16 cellular contexts compared by ENCODE assay signal in the genomic region with DNA sequence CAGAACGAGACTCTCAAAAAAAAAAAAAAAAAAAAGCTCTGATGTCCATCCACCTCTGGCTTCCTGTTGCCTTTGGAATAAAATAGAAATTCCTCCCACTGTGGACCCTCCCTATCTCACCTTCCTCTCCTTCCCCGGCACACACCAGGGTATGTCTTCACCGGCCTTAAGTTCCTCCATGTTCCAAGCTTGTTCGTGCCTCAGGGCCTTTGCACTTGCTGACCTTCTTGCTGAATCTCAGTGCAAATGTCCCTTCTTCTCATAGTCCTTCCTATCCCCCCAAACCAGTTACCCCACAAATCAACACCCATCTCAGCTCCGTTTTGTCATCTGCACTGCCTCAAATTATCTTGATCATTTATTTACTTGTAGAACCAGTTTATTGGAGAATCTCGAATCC. TPM values are rescaled to one million over a fixed set of nuclear protein-coding genes. Genes with fewer than 3 reads are reported as not detected.
DNase-seq lines count a peak whose midpoint lies in the region; ATAC-seq and TF ChIP-seq lines count a peak whose summit lies in the region.
"Had no signal": no experiment of that assay in that cellular context is flagged by ENCODE, and none has a peak within 500 bp of the region (broad histone marks: within the 10 kb centered on the region; RNA-seq: fewer than 3 reads in every experiment).

No MANE protein-coding gene starts in this region.

- TF ChIP-seq EP300 in sigmoid colon (IDR thresholded peaks at IDR 0.05) (no peak), transverse colon (IDR thresholded peaks at IDR 0.05; ENCODE audit: low read depth) (no peak)

- no peaks in the 10 kb centered on the region for H3K36me3 Mint-ChIP-seq in natural killer cell treated with Interleukin-12 subunit alpha and Interleukin-12 subunit beta and Interleukin-15 and Interleukin-18, amount 100 ng/mL, for 72 hours
- H3K36me3 Mint-ChIP-seq in natural killer cell (no peaks in the 10 kb centered on the region), chondrocyte (ENCODE audit: low read depth) (no peaks in the 10 kb centered on the region), MCF 10A (ENCODE audit: insufficient read depth, unreplicated experiment) (no peaks in the 10 kb centered on the region)

- H3K27ac ChIP-seq in sigmoid colon (no peak overlapping the region), transverse colon (no peak overlapping the region)

- H3K4me3 Mint-ChIP-seq in natural killer cell treated with Interleukin-12 subunit alpha and Interleukin-12 subunit beta and Interleukin-15 and Interleukin-18, amount 100 ng/mL, for 72 hours, result no peak overlapping the region
- H3K4me3 Mint-ChIP-seq in natural killer cell (no peak overlapping the region), chondrocyte (ENCODE audit: unreplicated experiment) (no peak overlapping the region), MCF 10A (ENCODE audit: unreplicated experiment) (no peak overlapping the region)
- H3K4me3 Mint-ChIP-seq: CD4-positive, alpha-beta T cell had no signal

- H3K4me1 ChIP-seq in sigmoid colon, result peaks cover 0 to 9% (median 5%) of the 10 kb centered on the region in 4 donors
- no peaks in the 10 kb centered on the region for H3K4me1 ChIP-seq in transverse colon

- peaks cover 15 to 19% of the 10 kb centered on the region in 2 donors for H3K27me3 Mint-ChIP-seq in natural killer cell treated with Interleukin-12 subunit alpha and Interleukin-12 subunit beta and Interleukin-15 and Interleukin-18, amount 100 ng/mL, for 72 hours
- H3K27me3 Mint-ChIP-seq in natural killer cell (ENCODE audit: low read depth in 2 of 2) (peaks cover 15 to 19% of the 10 kb centered on the region in 2 donors), chondrocyte (ENCODE audit: low read depth) (peaks cover 32% of the 10 kb centered on the region), MCF 10A (ENCODE audit: insufficient read depth, unreplicated experiment) (peaks cover 15% of the 10 kb centered on the region)

- POLR2A ChIA-PET in MCF 10A (lab: Yijun Ruan, JAX), result interaction anchor here (0.6 to 4.1 kb wide), 5 partner anchors 11 to 301 kb away, joined by 3 to 27 read pairs (median 4); a partner anchor contains a TSS

- CTCF ChIA-PET in MCF 10A (lab: Yijun Ruan, JAX), result interaction anchor here (3.7 to 4.6 kb wide), 3 partner anchors 11 to 208 kb away, joined by 27 to 158 read pairs (median 46); a partner anchor contains a TSS

- ATAC-seq in natural killer cell treated with Interleukin-12 subunit alpha and Interleukin-12 subunit beta and Interleukin-15 and Interleukin-18, amount 100 ng/mL, for 72 hours, result no peak
- ATAC-seq in natural killer cell, result no peak
- ATAC-seq in HG03378 (IDR thresholded peaks at IDR 0.05; ENCODE audit: unreplicated experiment), result no peak
- ATAC-seq: GM12878 had no signal

- 67 to 83% methylated on average over 6 of the region's 6 CpGs for WGBS in sigmoid colon, 2 donors
- WGBS in transverse colon (ENCODE audit: low coverage in 1 of 2), 2 donors, result 73 to 83% methylated on average over 6 of the region's 6 CpGs

- peak; percentile 34 for DNase-seq in natural killer cell treated with Interleukin-12 subunit alpha and Interleukin-12 subunit beta and Interleukin-15 and Interleukin-18, amount 100 ng/mL, for 72 hours (ENCODE audit: low spot score)
- DNase-seq in natural killer cell (no peak), chondrocyte (ENCODE audit: low spot score) (peak; percentile 11), sigmoid colon (peak; percentile 14), MCF 10A (ENCODE audit: unreplicated experiment) (no peak), transverse colon (no peak)
- DNase-seq: 8988T; AML-193; C1 segment of cervical spinal cord; CD4-positive, alpha-beta T cell; DMS79; GOT3; HCEC 1CT had no signal

- in situ Hi-C loops in transverse colon (cut with MboI; ENCODE audit: low pct_ligation_motif_present in 1 of 4, low pct_unique_long_range_greater_than_20kb in 1 of 4, low sequenced_read_pairs in 3 of 4), result loop anchor here in 1 of 4 donors (25.0 kb wide), 1 partner anchor 218 kb away; a partner anchor contains a TSS

- no peak overlapping the region for H3K27ac Mint-ChIP-seq in natural killer cell treated with Interleukin-12 subunit alpha and Interleukin-12 subunit beta and Interleukin-15 and Interleukin-18, amount 100 ng/mL, for 72 hours
- H3K27ac Mint-ChIP-seq in natural killer cell (no peak overlapping the region), chondrocyte (ENCODE audit: unreplicated experiment) (no peak overlapping the region), MCF 10A (ENCODE audit: low read depth, unreplicated experiment) (no peak overlapping the region)
- H3K27ac Mint-ChIP-seq: CD4-positive, alpha-beta T cell had no signal

- no peak for TF ChIP-seq POLR2A in sigmoid colon (IDR thresholded peaks at IDR 0.05)
- no peak for TF ChIP-seq POLR2A in transverse colon (IDR thresholded peaks at IDR 0.05)

- BruUV-seq in MCF 10A (replicated peaks; lab: Mats Ljungman, UMichigan), result no TSS peak

- peaks cover 3 to 32% (median 16%) of the 10 kb centered on the region in 3 donors for H3K27me3 ChIP-seq in sigmoid colon
- peaks cover 31% of the 10 kb centered on the region for H3K27me3 ChIP-seq in transverse colon

- intact Hi-C loops in natural killer cell (cut with micrococcal nuclease), result no loop called here
- intact Hi-C loops in sigmoid colon (cut with DNase I), result loop anchor here (5.0 kb wide), 1 partner anchor 222 kb away; no protein-coding TSS in a partner anchor
- intact Hi-C loops in MCF 10A (cut with micrococcal nuclease), result no loop called here
- intact Hi-C loops in transverse colon (cut with DNase I; ENCODE audit: low total_unique reads), result no loop called here

- H3K4me3 ChIP-seq in sigmoid colon, result no peak overlapping the region
- H3K4me3 ChIP-seq in transverse colon, result no peak overlapping the region
- H3K4me3 ChIP-seq: GM12878 had no signal

- no peaks in the 10 kb centered on the region for H3K9me3 Mint-ChIP-seq in natural killer cell treated with Interleukin-12 subunit alpha and Interleukin-12 subunit beta and Interleukin-15 and Interleukin-18, amount 100 ng/mL, for 72 hours
- H3K9me3 Mint-ChIP-seq in natural killer cell (no peaks in the 10 kb centered on the region), chondrocyte (ENCODE audit: low read depth) (no peaks in the 10 kb centered on the region), MCF 10A (ENCODE audit: unreplicated experiment) (no peaks in the 10 kb centered on the region)
- H3K9me3 Mint-ChIP-seq: CD4-positive, alpha-beta T cell had no signal

- peaks cover 0 to 4% of the 10 kb centered on the region in 2 donors for H3K4me1 Mint-ChIP-seq in natural killer cell treated with Interleukin-12 subunit alpha and Interleukin-12 subunit beta and Interleukin-15 and Interleukin-18, amount 100 ng/mL, for 72 hours (ENCODE audit: low read depth in 2 of 2)
- H3K4me1 Mint-ChIP-seq in natural killer cell (peaks cover 5 to 7% of the 10 kb centered on the region in 2 donors), chondrocyte (ENCODE audit: low read depth) (no peaks in the 10 kb centered on the region), MCF 10A (ENCODE audit: insufficient read depth, unreplicated experiment) (peaks cover 13% of the 10 kb centered on the region)

- no peaks in the 10 kb centered on the region for H3K36me3 ChIP-seq in sigmoid colon
- no peaks in the 10 kb centered on the region for H3K36me3 ChIP-seq in transverse colon

- TF ChIP-seq CTCF in natural killer cell (IDR thresholded peaks at IDR 0.05) (no peak), chondrocyte (IDR thresholded peaks at IDR 0.05) (no peak), sigmoid colon (IDR thresholded peaks at IDR 0.05) (no peak), MCF 10A (IDR thresholded peaks at IDR 0.05; ENCODE audit: unreplicated experiment) (no peak), transverse colon (IDR thresholded peaks at IDR 0.05) (no peak)

- H3K9me3 ChIP-seq in sigmoid colon, result no peaks in the 10 kb centered on the region
- H3K9me3 ChIP-seq in transverse colon, result no peaks in the 10 kb centered on the region

RNA-seq across cellular contexts. Expression of a gene that starts 20.6 kb away (rescaled TPM):
- total RNA-seq in natural killer cell treated with Interleukin-12 subunit alpha and Interleukin-12 subunit beta and Interleukin-15 and Interleukin-18, amount 100 ng/mL, for 72 hours, result 10 to 100 TPM; 23.3 to 37.8 TPM
- 10 to 100 TPM; 16.5 to 30.1 (median 27.1) TPM for total RNA-seq in natural killer cell
- 23.0 to 31.4 TPM (median 24.4 TPM) in 3 replicates for total RNA-seq in chondrocyte
- 10 to 100 TPM; 15.9 to 27.7 (median 25.1) TPM for total RNA-seq in sigmoid colon
- polyA plus RNA-seq in sigmoid colon, result 10 to 100 TPM; 15.0 to 27.9 (median 17.8) TPM
- 17.6 and 28.7 TPM in 2 replicates for total RNA-seq in MCF 10A (2022)
- total RNA-seq in transverse colon, result 10 to 100 TPM in 2 of 4 donors, 1 to 10 TPM in 2; 5.8 to 22.7 (median 12.9) TPM

RNA-seq across cellular contexts. Expression of a gene that starts 51.8 kb away (rescaled TPM):
- total RNA-seq in natural killer cell treated with Interleukin-12 subunit alpha and Interleukin-12 subunit beta and Interleukin-15 and Interleukin-18, amount 100 ng/mL, for 72 hours, result not detected
- total RNA-seq in natural killer cell, result not detected
- total RNA-seq in chondrocyte, result not detected in 3 replicates
- not detected for total RNA-seq in sigmoid colon
- polyA plus RNA-seq in sigmoid colon, result under 1 TPM in 1 of 3 donors, not detected in 2; under 0.01 TPM
- total RNA-seq in MCF 10A (2022), result not detected in 2 replicates
- not detected for total RNA-seq in transverse colon
- total RNA-seq: CD4-positive, alpha-beta T cell; G401; GM12878 had no signal
- polyA plus RNA-seq: GM12878 had no signal

Comparison
In these comparisons a context has a peak if more than half of its experiments do, and no peak if none do; other contexts are left out.
1. DNase-seq: peak in natural killer cell treated with Interleukin-12 subunit alpha and Interleukin-12 subunit beta and Interleukin-15 and Interleukin-18, amount 100 ng/mL, for 72 hours (single experiment), chondrocyte (single experiment) and sigmoid colon (single experiment); none in natural killer cell (single experiment), MCF 10A (single experiment) and transverse colon (single experiment).